18 cellular contexts compared by ENCODE assay signal in genomic region chr20:18986895-18987580, GRCh38.
DNase-seq lines count a peak whose midpoint lies in the region; ATAC-seq, FAIRE-seq and TF ChIP-seq lines count a peak whose summit lies in the region.
"Had no signal": no experiment of that assay in that cellular context is flagged by ENCODE, and none has a peak within 500 bp of the region (broad histone marks: within the 10 kb centered on the region; RNA-seq: fewer than 3 reads in every experiment).

No MANE protein-coding gene starts in this region.

- no peak overlapping the region for H3K4me3 ChIP-seq in mucosa of rectum (ENCODE audit: low read length in 2 of 2)
- H3K4me3 ChIP-seq in sigmoid colon = no peak overlapping the region
- no peak overlapping the region for H3K4me3 ChIP-seq in OCI-LY7 (ENCODE audit: low read depth, low read length, poor library complexity, severe bottlenecking)
- H3K4me3 ChIP-seq: HAP-1, PC-9 had no signal

- H3K36me3 ChIP-seq in mucosa of rectum (ENCODE audit: control insufficient read depth in 2 of 2, insufficient read depth in 2 of 2, low read length in 2 of 2) (no peaks in the 10 kb centered on the region), sigmoid colon (no peaks in the 10 kb centered on the region), OCI-LY7 (ENCODE audit: insufficient read depth, low read length) (no peaks in the 10 kb centered on the region)
- H3K36me3 ChIP-seq: HAP-1 had no signal

- H3K27ac ChIP-seq in mucosa of rectum (ENCODE audit: low read depth in 2 of 2, low read length in 2 of 2) (peak overlapping the region; percentile 52 to 61), sigmoid colon (peak overlapping the region; percentile 41 to 83 (median 71)), OCI-LY7 (ENCODE audit: low read depth, low read length, poor library complexity, severe bottlenecking) (no peak overlapping the region)
- H3K27ac ChIP-seq: HL-60, PC-9 had no signal

- no peaks in the 10 kb centered on the region for H4K20me1 ChIP-seq in OCI-LY7 (ENCODE audit: insufficient read depth, low read length)

- peak; percentile 42 for ATAC-seq in Right ventricle myocardium inferior
- ATAC-seq in left cardiac atrium = no peak

- H3K27me3 ChIP-seq in mucosa of rectum (ENCODE audit: control insufficient read depth in 2 of 2, insufficient read depth in 2 of 2, low read length in 2 of 2) (no peaks in the 10 kb centered on the region), sigmoid colon (no peaks in the 10 kb centered on the region)

- no TSS peak for BruUV-seq in OCI-LY7 (replicated peaks; lab: Mats Ljungman, UMichigan)

- no peak for DNase-seq in Right ventricle myocardium inferior (ENCODE audit: missing footprints)
- no peak for DNase-seq in left cardiac atrium
- peak; percentile 81 for DNase-seq in sigmoid colon
- peak; percentile 37 for DNase-seq in ureter (ENCODE audit: low spot score)
- no peak for DNase-seq in NCI-H774 (lab: John Stamatoyannopoulos, UW)
- no peak for DNase-seq in OCI-LY7 (ENCODE audit: low spot score)
- DNase-seq in GM12892 (ENCODE audit: insufficient read length) = no peak
- DNase-seq: 8988T, C1 segment of cervical spinal cord, COR-L47, DMS153, KBM-7, NCI-H1092, NCI-H69, PC-9 had no signal

- intact Hi-C loops in Right ventricle myocardium inferior (cut with DNase I) (no loop called here), left cardiac atrium (cut with DNase I) (no loop called here), sigmoid colon (cut with DNase I) (no loop called here), OCI-LY7 (cut with micrococcal nuclease; ENCODE audit: unreplicated experiment) (no loop called here)

- H2AFZ ChIP-seq in OCI-LY7 (ENCODE audit: low read length) = no peak overlapping the region
- H2AFZ ChIP-seq: PC-9 had no signal

- no peak for FAIRE-seq in GM12892 (lab: Jason Lieb, UNC)

- TF ChIP-seq POLR2A in sigmoid colon (IDR thresholded peaks at IDR 0.05) = no peak
- no peak for TF ChIP-seq POLR2A in GM12892 (IDR thresholded peaks at IDR 0.05; ENCODE audit: low read depth, low read length)

- H3K9me2 ChIP-seq in OCI-LY7 (ENCODE audit: insufficient read depth, low read length) = no peaks in the 10 kb centered on the region

- CTCF ChIA-PET in OCI-LY7 (lab: Charles Lee; ENCODE audit: unreplicated experiment) = no interaction called here

- H3K79me2 ChIP-seq in OCI-LY7 (ENCODE audit: insufficient read depth, low read depth, low read length) = no peaks in the 10 kb centered on the region

- H3K4me1 ChIP-seq in mucosa of rectum (ENCODE audit: control insufficient read depth in 2 of 2, insufficient read depth in 2 of 2, low read length in 2 of 2) (no peaks in the 10 kb centered on the region), sigmoid colon (peaks cover 0 to 42% (median 35%) of the 10 kb centered on the region in 4 donors), OCI-LY7 (ENCODE audit: insufficient read depth, low read length, poor library complexity, severe bottlenecking) (no peaks in the 10 kb centered on the region)
- H3K4me1 ChIP-seq: HAP-1 had no signal

- H3K4me2 ChIP-seq in OCI-LY7 (ENCODE audit: low read length) = no peak overlapping the region
- H3K4me2 ChIP-seq: PC-9 had no signal

- WGBS in sigmoid colon, 2 donors = 91% methylated on average over 9 of the region's 9 CpGs

- no peak for TF ChIP-seq EP300 in sigmoid colon (IDR thresholded peaks at IDR 0.05)

- H3K9me3 ChIP-seq in mucosa of rectum (ENCODE audit: control insufficient read depth in 2 of 2, low read length in 2 of 2) (no peaks in the 10 kb centered on the region), sigmoid colon (no peaks in the 10 kb centered on the region), OCI-LY7 (ENCODE audit: low read length) (no peaks in the 10 kb centered on the region)
- H3K9me3 ChIP-seq: HAP-1 had no signal

- H3K9ac ChIP-seq in mucosa of rectum (ENCODE audit: low read depth in 1 of 2, low read length in 2 of 2) = no peak overlapping the region

- POLR2A ChIA-PET in OCI-LY7 (lab: Charles Lee) = interaction anchor here (0.6 kb wide), 1 partner anchor 1070 kb away, joined by 4 read pairs; no protein-coding TSS in a partner anchor

- TF ChIP-seq CTCF in sigmoid colon (IDR thresholded peaks at IDR 0.05) (no peak), OCI-LY7 (conservative IDR thresholded peaks at IDR 0.05; ENCODE audit: low read length) (no peak)

Comparison
In these comparisons a context has a peak if more than half of its experiments do, and no peak if none do; other contexts are left out.
1. DNase-seq: peak in sigmoid colon (single experiment) and ureter (single experiment); none in Right ventricle myocardium inferior (single experiment), left cardiac atrium (single experiment), NCI-H774 (single experiment), OCI-LY7 (single experiment) and GM12892 (single experiment).